Comparison of ENCODE assay signal across 1 cellular context in the genomic region with DNA sequence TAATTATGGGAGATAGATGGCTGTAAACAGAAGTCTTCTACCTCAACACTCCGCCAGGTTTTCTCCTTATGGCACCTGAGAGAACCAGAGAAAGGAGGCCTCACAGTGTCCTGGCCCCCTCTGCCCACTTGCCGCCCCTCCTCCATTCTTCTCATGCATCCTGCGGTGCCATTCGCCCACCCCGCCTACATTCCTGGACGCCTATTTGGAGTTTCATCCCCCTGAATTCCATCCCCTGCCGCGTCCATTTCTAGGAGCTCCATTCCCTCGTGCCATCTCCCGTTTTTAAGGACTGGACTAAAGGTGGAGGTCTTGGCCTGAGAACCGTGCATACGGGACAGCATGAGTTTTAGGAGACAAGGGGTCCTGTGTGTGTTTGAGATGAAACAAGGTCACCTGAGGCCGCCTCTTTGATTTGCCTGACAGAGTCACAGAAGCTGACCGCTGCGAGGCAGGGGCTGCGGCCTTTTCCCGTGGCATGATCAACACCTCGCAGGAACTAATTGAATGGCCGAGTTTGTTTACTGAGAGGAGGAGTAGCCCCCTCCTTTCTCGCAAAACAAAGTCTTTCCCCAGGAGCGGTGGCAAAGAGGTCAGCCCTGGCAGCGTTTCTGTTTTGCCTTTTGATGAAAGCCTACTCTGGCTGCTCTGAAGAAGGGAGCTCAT.
TF ChIP-seq lines count a peak whose summit lies in the region.

No MANE protein-coding gene starts in this region.

TF ChIP-seq in GM23338, 12 proteins besides CTCF, POLR2A, EP300 and RAD21 (continued from another document):
- TF ChIP-seq, protein P1, sequence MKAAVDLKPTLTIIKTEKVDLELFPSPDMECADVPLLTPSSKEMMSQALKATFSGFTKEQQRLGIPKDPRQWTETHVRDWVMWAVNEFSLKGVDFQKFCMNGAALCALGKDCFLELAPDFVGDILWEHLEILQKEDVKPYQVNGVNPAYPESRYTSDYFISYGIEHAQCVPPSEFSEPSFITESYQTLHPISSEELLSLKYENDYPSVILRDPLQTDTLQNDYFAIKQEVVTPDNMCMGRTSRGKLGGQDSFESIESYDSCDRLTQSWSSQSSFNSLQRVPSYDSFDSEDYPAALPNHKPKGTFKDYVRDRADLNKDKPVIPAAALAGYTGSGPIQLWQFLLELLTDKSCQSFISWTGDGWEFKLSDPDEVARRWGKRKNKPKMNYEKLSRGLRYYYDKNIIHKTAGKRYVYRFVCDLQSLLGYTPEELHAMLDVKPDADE (IDR thresholded peaks at IDR 0.05) = no peak
- TF ChIP-seq EZH2phosphoT487 (IDR thresholded peaks at IDR 0.05; ENCODE audit: unreplicated experiment) (no peak), ZNF114 (CRISPR knock-in tag; IDR thresholded peaks at IDR 0.05) (no peak)
TF ChIP-seq in GM23338: peak in this region for 0.
